Comparison of ENCODE assay signal across 18 cellular contexts in the genomic region with DNA sequence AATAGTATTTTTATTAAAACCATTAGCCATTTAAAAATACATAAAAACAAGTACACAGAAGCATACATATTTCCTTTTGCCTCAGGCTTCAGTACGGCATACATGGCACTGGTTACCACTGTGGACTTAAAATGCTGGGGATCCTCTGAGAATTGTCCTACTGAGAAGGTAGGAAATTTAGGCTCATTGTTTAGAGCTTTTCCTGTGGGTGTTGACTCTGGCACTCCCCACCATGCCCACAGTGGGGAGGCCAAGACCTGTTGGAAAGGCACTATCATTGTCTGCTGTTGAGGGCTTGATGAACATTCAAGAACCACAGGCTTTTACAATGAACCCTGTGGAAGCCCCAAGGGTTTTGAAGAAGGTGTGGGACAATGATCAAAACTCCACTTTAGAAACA.
DNase-seq lines count a peak whose midpoint lies in the region; ATAC-seq and TF ChIP-seq lines count a peak whose summit lies in the region.
"Had no signal": no experiment of that assay in that cellular context is flagged by ENCODE, and none has a peak within 500 bp of the region (broad histone marks: within the 10 kb centered on the region; RNA-seq: fewer than 3 reads in every experiment).

No MANE protein-coding gene starts in this region.

- no peaks in the 10 kb centered on the region for H3K4me1 ChIP-seq in testis

- intact Hi-C loops in left ventricle myocardium superior (cut with micrococcal nuclease), result no loop called here
- intact Hi-C loops in Right ventricle myocardium inferior (cut with DNase I), result no loop called here
- intact Hi-C loops in testis (cut with DNase I; ENCODE audit: low total_unique reads), result no loop called here

- ATAC-seq in left ventricle myocardium superior (peak; percentile 36), Right ventricle myocardium inferior (no peak)
- ATAC-seq: SK-N-SH treated with all-trans-retinoic acid at 6 μM for 48 hours had no signal

- no peak overlapping the region for H3K27ac ChIP-seq in testis
- H3K27ac ChIP-seq: C4-2B, PC-9 had no signal

- no peaks in the 10 kb centered on the region for H3K27me3 ChIP-seq in testis

- H3K4me3 ChIP-seq in fibroblast of pulmonary artery (replicated peaks; ENCODE audit: low read depth, low read length), result no peak overlapping the region
- no peak overlapping the region for H3K4me3 ChIP-seq in testis
- H3K4me3 ChIP-seq: PC-9 had no signal

- TF ChIP-seq CTCF in fibroblast of pulmonary artery (IDR thresholded peaks at IDR 0.05; ENCODE audit: low read length, missing control alignments), result no peak
- TF ChIP-seq CTCF in testis (IDR thresholded peaks at IDR 0.05), result no peak

- TF ChIP-seq POLR2A in testis (IDR thresholded peaks at IDR 0.05), result no peak

- DNase-seq in NCI-H345 (lab: John Stamatoyannopoulos, UW) (peak; percentile 22), NCI-H345 treated with DMSO at 0.1 percent for 48 hours (lab: John Stamatoyannopoulos, UW; ENCODE audit: unreplicated experiment) (no peak), left ventricle myocardium superior (no peak), Right ventricle myocardium inferior (ENCODE audit: missing footprints) (no peak), fibroblast of pulmonary artery (ENCODE audit: low read depth) (peak; percentile 8), cerebellar cortex (ENCODE audit: low spot score) (no peak), testis (no peak), iPS-NIHi7 (ENCODE audit: extremely low spot score) (no peak)
- DNase-seq: CD8-positive, alpha-beta memory T cell; DMS79; NCI-H187; NCI-H2107; NCI-H2227 treated with DMSO at 0.1 percent for 48 hours; NCI-H524 treated with DMSO at 0.1 percent for 48 hours; PC-9; RPMI8226 had no signal

- 87 to 94% methylated on average over 1 of the region's 1 CpG for WGBS in testis, 2 donors

- no peaks in the 10 kb centered on the region for H3K36me3 ChIP-seq in testis (ENCODE audit: low read depth, missing control alignments)

- no peaks in the 10 kb centered on the region for H3K9me3 ChIP-seq in testis

Comparison
In these comparisons a context has a peak if more than half of its experiments do, and no peak if none do; other contexts are left out.
1. DNase-seq: peak in NCI-H345 (single experiment) and fibroblast of pulmonary artery (single experiment); none in NCI-H345 treated with DMSO at 0.1 percent for 48 hours (single experiment), left ventricle myocardium superior (single experiment), Right ventricle myocardium inferior (single experiment), cerebellar cortex (single experiment), testis (single experiment) and iPS-NIHi7 (single experiment).